Comparison of ENCODE assay signal across 1 cellular context in genomic region chr1:27915082-27915575, GRCh38.
TF ChIP-seq lines count a peak whose summit lies in the region.

No MANE protein-coding gene starts in this region.

TF ChIP-seq in K562, 482 proteins besides CTCF, POLR2A, EP300 and RAD21 (continued from another document and continues in another):
- peak; percentile 25; the same call in 1 of the 2 replicates for TF ChIP-seq CUX1 (CRISPR knock-in tag; IDR thresholded peaks at IDR 0.05)
- no peak for TF ChIP-seq FOXJ3 (CRISPR knock-in tag; IDR thresholded peaks at IDR 0.05)
- no peak; the same call in 1 of the 2 replicates for TF ChIP-seq ZBTB17 (CRISPR knock-in tag; IDR thresholded peaks at IDR 0.05)
- TF ChIP-seq E2F5 (CRISPR knock-in tag; IDR thresholded peaks at IDR 0.05), result no peak
- TF ChIP-seq NFATC3 (IDR thresholded peaks at IDR 0.05), result 0 out of 2 replicates have a peak, but pooled peaks have one; percentile 1
- no peak for TF ChIP-seq RBBP5 (IDR thresholded peaks at IDR 0.05; ENCODE audit: borderline replicate concordance, insufficient read depth, low read length, poor library complexity, severe bottlenecking)
- no peak for TF ChIP-seq RBFOX2 (IDR thresholded peaks at IDR 0.05; ENCODE audit: low read depth, low read length)
- no peak for TF ChIP-seq PHF8 (IDR thresholded peaks at IDR 0.05; ENCODE audit: borderline replicate concordance, low read length)
- no peak; the same call in 1 of the 2 replicates for TF ChIP-seq GATAD2A (IDR thresholded peaks at IDR 0.05)
- TF ChIP-seq E2F8 (IDR thresholded peaks at IDR 0.05; ENCODE audit: low read depth, partially characterized antibody), result no peak
- TF ChIP-seq RFX7 (CRISPR knock-in tag; IDR thresholded peaks at IDR 0.05), result no peak
- TF ChIP-seq SMARCC2 (IDR thresholded peaks at IDR 0.05; ENCODE audit: low read depth), result no peak
- TF ChIP-seq MIER1 (IDR thresholded peaks at IDR 0.05; ENCODE audit: low read depth), result 0 out of 2 replicates have a peak, but pooled peaks have one; percentile 23
- TF ChIP-seq NCOR1 (IDR thresholded peaks at IDR 0.05), result no peak
- TF ChIP-seq CREB1 (IDR thresholded peaks at IDR 0.05), result no peak
- TF ChIP-seq CREB1 (CRISPR knock-in tag; IDR thresholded peaks at IDR 0.05), result no peak
- no peak for TF ChIP-seq RCOR1 (IDR thresholded peaks at IDR 0.05; ENCODE audit: borderline replicate concordance in 1 of 2, low read depth in 2 of 2, low read length in 2 of 2)
- TF ChIP-seq SAP30 (IDR thresholded peaks at IDR 0.05; ENCODE audit: borderline replicate concordance, insufficient read depth, low read depth, low read length, poor library complexity, severe bottlenecking), result no peak
- no peak for TF ChIP-seq CHD7 (IDR thresholded peaks at IDR 0.05; ENCODE audit: low read depth, low read length)
- TF ChIP-seq CREM (IDR thresholded peaks at IDR 0.05; ENCODE audit: low read depth), result no peak
- peak; percentile 37; the same call in 1 of the 2 replicates for TF ChIP-seq HDAC2 (IDR thresholded peaks at IDR 0.05)
- no peak for TF ChIP-seq EZH2 (IDR thresholded peaks at IDR 0.05; ENCODE audit: borderline replicate concordance, low read depth, low read length)
- TF ChIP-seq HDAC6 (IDR thresholded peaks at IDR 0.05; ENCODE audit: low read depth, low read length), result no peak
- no peak; the same call in 1 of the 2 replicates for TF ChIP-seq NR1H2 (CRISPR knock-in tag; IDR thresholded peaks at IDR 0.05)
- TF ChIP-seq ZNF583 (CRISPR knock-in tag; IDR thresholded peaks at IDR 0.05), result no peak
- TF ChIP-seq TRIM24 (IDR thresholded peaks at IDR 0.05), result peak in 1 of 2 experiments; percentile 1; a peak in 2 of 4 replicates
- no peak for TF ChIP-seq ZSCAN29 (IDR thresholded peaks at IDR 0.05)
- no peak for TF ChIP-seq SFPQ (IDR thresholded peaks at IDR 0.05; ENCODE audit: low read depth, low read length)
- no peak for TF ChIP-seq FOXA3 (CRISPR knock-in tag; conservative IDR thresholded peaks at IDR 0.05 in 1 of 2, IDR thresholded peaks at IDR 0.05 in 1 of 2)
- TF ChIP-seq TFAM (CRISPR knock-in tag; conservative IDR thresholded peaks at IDR 0.05), result no peak
- 0 out of 4 replicates have a peak, but pooled peaks of 1 of the 2 experiments have one; percentile 8 for TF ChIP-seq MLX (CRISPR knock-in tag; conservative IDR thresholded peaks at IDR 0.05)
- TF ChIP-seq MEIS2 (IDR thresholded peaks at IDR 0.05; ENCODE audit: partially characterized antibody), result no peak
- TF ChIP-seq MYBL2 (IDR thresholded peaks at IDR 0.05; ENCODE audit: low read depth), result no peak
- TF ChIP-seq MYBL2 (CRISPR knock-in tag; IDR thresholded peaks at IDR 0.05; ENCODE audit: borderline replicate concordance), result no peak
- TF ChIP-seq NFYB (IDR thresholded peaks at IDR 0.05; ENCODE audit: extremely low read depth, insufficient read length), result no peak
- TF ChIP-seq ASH1L (IDR thresholded peaks at IDR 0.05; ENCODE audit: borderline replicate concordance, low read depth, partially characterized antibody), result no peak
- no peak for TF ChIP-seq SIRT6 (IDR thresholded peaks at IDR 0.05; ENCODE audit: low read depth, low read length)
- TF ChIP-seq TCF7 (IDR thresholded peaks at IDR 0.05; ENCODE audit: borderline replicate concordance), result no peak
- no peak for TF ChIP-seq RBM39 (optimal IDR thresholded peaks at IDR 0.05; ENCODE audit: low read depth, low read length)
- TF ChIP-seq KLF10 (CRISPR knock-in tag; IDR thresholded peaks at IDR 0.05), result no peak
- no peak for TF ChIP-seq BHLHE40 (IDR thresholded peaks at IDR 0.05; ENCODE audit: low read length)
- TF ChIP-seq TAF15 (IDR thresholded peaks at IDR 0.05; ENCODE audit: low read depth, low read length), result no peak
